In genomic region chr2:1272835-1273234, GRCh38 we compare ENCODE assay signal across 28 cellular contexts.
"Had no signal": no experiment of that assay in that cellular context is flagged by ENCODE, and none has a peak within 500 bp of the region (broad histone marks: within the 10 kb centered on the region; RNA-seq: fewer than 3 reads in every experiment).

No MANE protein-coding gene starts in this region.

- H3K36me3 Mint-ChIP-seq: activated CD4-positive, alpha-beta memory T cell treated with anti-CD3 and anti-CD28 coated beads for 36 hours had no signal

- H3K9me3 ChIP-seq: ascending aorta, gastrocnemius medialis had no signal

- H3K36me3 ChIP-seq: ascending aorta, breast epithelium, cardiac muscle cell, gastrocnemius medialis, heart left ventricle had no signal

- H3K9me3 Mint-ChIP-seq: activated CD4-positive, alpha-beta T cell treated with anti-CD3 and anti-CD28 coated beads, Interleukin-2, amount 10 ng/mL, durations not matched to agents 24 days and 14 days had no signal

- H3K27me3 ChIP-seq: ascending aorta, cardiac muscle cell, foreskin keratinocyte, gastrocnemius medialis had no signal

- H3K4me1 ChIP-seq: ascending aorta, breast epithelium, foreskin keratinocyte, gastrocnemius medialis, heart left ventricle had no signal

- H3K4me1 Mint-ChIP-seq: activated CD4-positive, alpha-beta T cell treated with anti-CD3 and anti-CD28 coated beads for 36 hours; activated CD4-positive, alpha-beta T cell treated with anti-CD3 and anti-CD28 coated beads, Interleukin-2, amount 10 ng/mL, durations not matched to agents 24 days and 14 days; activated naive CD8-positive, alpha-beta T cell treated with anti-CD3 and anti-CD28 coated beads, Interleukin-2, amount 10 ng/mL, durations not matched to agents 7 days and 5 days; activated T-helper 17 cell treated with anti-CD3 and anti-CD28 coated beads, Interleukin-2, amount 50 U/mL, for 72 hours; brain; endodermal cell had no signal

- DNase-seq: activated CD4-positive, alpha-beta memory T cell treated with anti-CD3 and anti-CD28 coated beads for 36 hours; activated CD4-positive, alpha-beta T cell treated with anti-CD3 and anti-CD28 coated beads for 36 hours; activated CD4-positive, alpha-beta T cell treated with anti-CD3 and anti-CD28 coated beads, Interleukin-2, amount 10 ng/mL, durations not matched to agents 24 days and 14 days; activated CD4-positive, CD25-positive, alpha-beta regulatory T cell; activated CD4-positive, CD25-positive, alpha-beta regulatory T cell treated with anti-CD3 and anti-CD28 coated beads, Interleukin-2, amount 50 U/mL, for 72 hours; activated effector memory CD4-positive, alpha-beta T cell treated with Interleukin-2 at 50 U/mL for 16 hours; activated naive CD4-positive, alpha-beta T cell treated with anti-CD3 and anti-CD28 coated beads for 36 hours; activated naive CD8-positive, alpha-beta T cell treated with anti-CD3 and anti-CD28 coated beads, Interleukin-2, amount 10 ng/mL, durations not matched to agents 7 days and 5 days; activated T-cell treated with anti-CD3 and anti-CD28 coated beads, Interleukin-2, amount 50 U/mL, for 4 hours; central memory CD4-positive, alpha-beta T cell; cerebellar nuclear complex; dorsolateral prefrontal cortex; effector memory CD4-positive, alpha-beta T cell; endodermal cell; foreskin keratinocyte; gastrocnemius medialis; glutamatergic neuron; heart left ventricle; T-helper 2 cell had no signal

- H3K4me3 Mint-ChIP-seq: activated CD4-positive, alpha-beta memory T cell treated with anti-CD3 and anti-CD28 coated beads for 36 hours; activated CD4-positive, alpha-beta T cell treated with anti-CD3 and anti-CD28 coated beads for 36 hours; activated CD4-positive, alpha-beta T cell treated with anti-CD3 and anti-CD28 coated beads, Interleukin-2, amount 10 ng/mL, durations not matched to agents 24 days and 14 days; activated naive CD4-positive, alpha-beta T cell treated with anti-CD3 and anti-CD28 coated beads for 36 hours; activated naive CD8-positive, alpha-beta T cell treated with anti-CD3 and anti-CD28 coated beads, Interleukin-2, amount 10 ng/mL, durations not matched to agents 7 days and 5 days; activated T-cell treated with anti-CD3 and anti-CD28 coated beads, Interleukin-2, amount 50 U/mL, for 4 hours; activated T-helper 17 cell treated with anti-CD3 and anti-CD28 coated beads, Interleukin-2, amount 50 U/mL, for 72 hours; brain; dendritic cell treated with granulocyte-macrophage colony-stimulating factor and Interleukin-4, amounts not matched to agents 40 ng/mL and 50 ng/mL, for 4 days; endodermal cell had no signal

- ATAC-seq: activated CD4-positive, alpha-beta T cell treated with anti-CD3 and anti-CD28 coated beads for 36 hours; activated naive CD4-positive, alpha-beta T cell treated with anti-CD3 and anti-CD28 coated beads, Interleukin-2, amount 50 U/mL, for 72 hours; activated T-cell treated with anti-CD3 and anti-CD28 coated beads, Interleukin-2, amount 50 U/mL, for 4 hours; activated T-helper 17 cell treated with anti-CD3 and anti-CD28 coated beads, Interleukin-2, amount 50 U/mL, for 72 hours; esophagus mucosa; foreskin keratinocyte; gastrocnemius medialis; heart left ventricle had no signal

- H3K4me3 ChIP-seq: ascending aorta, breast epithelium, cardiac muscle cell, coronary artery, dorsolateral prefrontal cortex, gastrocnemius medialis, heart left ventricle had no signal

- H3K27ac Mint-ChIP-seq: activated CD4-positive, alpha-beta memory T cell treated with anti-CD3 and anti-CD28 coated beads for 36 hours; activated CD4-positive, alpha-beta T cell treated with anti-CD3 and anti-CD28 coated beads for 36 hours; activated CD4-positive, alpha-beta T cell treated with anti-CD3 and anti-CD28 coated beads, Interleukin-2, amount 10 ng/mL, durations not matched to agents 24 days and 14 days; activated naive CD4-positive, alpha-beta T cell treated with anti-CD3 and anti-CD28 coated beads for 36 hours; activated naive CD4-positive, alpha-beta T cell treated with anti-CD3 and anti-CD28 coated beads, Interleukin-2, amount 50 U/mL, for 72 hours; activated naive CD8-positive, alpha-beta T cell treated with anti-CD3 and anti-CD28 coated beads, Interleukin-2, amount 10 ng/mL, durations not matched to agents 7 days and 5 days; activated T-helper 17 cell treated with anti-CD3 and anti-CD28 coated beads, Interleukin-2, amount 50 U/mL, for 72 hours; brain; dendritic cell treated with granulocyte-macrophage colony-stimulating factor and Interleukin-4, amounts not matched to agents 40 ng/mL and 50 ng/mL, for 4 days; endodermal cell had no signal

- H3K27ac ChIP-seq: ascending aorta, breast epithelium, cardiac muscle cell, coronary artery, dorsolateral prefrontal cortex, foreskin keratinocyte, gastrocnemius medialis, heart left ventricle had no signal

- H3K27me3 Mint-ChIP-seq: activated CD4-positive, alpha-beta memory T cell treated with anti-CD3 and anti-CD28 coated beads for 36 hours; activated CD4-positive, alpha-beta T cell treated with anti-CD3 and anti-CD28 coated beads for 36 hours; activated CD4-positive, alpha-beta T cell treated with anti-CD3 and anti-CD28 coated beads, Interleukin-2, amount 10 ng/mL, durations not matched to agents 24 days and 14 days; activated naive CD8-positive, alpha-beta T cell treated with anti-CD3 and anti-CD28 coated beads, Interleukin-2, amount 10 ng/mL, durations not matched to agents 7 days and 5 days; activated T-helper 17 cell treated with anti-CD3 and anti-CD28 coated beads, Interleukin-2, amount 50 U/mL, for 72 hours; brain; dendritic cell treated with granulocyte-macrophage colony-stimulating factor and Interleukin-4, amounts not matched to agents 40 ng/mL and 50 ng/mL, for 4 days had no signal
